In the genomic region with DNA sequence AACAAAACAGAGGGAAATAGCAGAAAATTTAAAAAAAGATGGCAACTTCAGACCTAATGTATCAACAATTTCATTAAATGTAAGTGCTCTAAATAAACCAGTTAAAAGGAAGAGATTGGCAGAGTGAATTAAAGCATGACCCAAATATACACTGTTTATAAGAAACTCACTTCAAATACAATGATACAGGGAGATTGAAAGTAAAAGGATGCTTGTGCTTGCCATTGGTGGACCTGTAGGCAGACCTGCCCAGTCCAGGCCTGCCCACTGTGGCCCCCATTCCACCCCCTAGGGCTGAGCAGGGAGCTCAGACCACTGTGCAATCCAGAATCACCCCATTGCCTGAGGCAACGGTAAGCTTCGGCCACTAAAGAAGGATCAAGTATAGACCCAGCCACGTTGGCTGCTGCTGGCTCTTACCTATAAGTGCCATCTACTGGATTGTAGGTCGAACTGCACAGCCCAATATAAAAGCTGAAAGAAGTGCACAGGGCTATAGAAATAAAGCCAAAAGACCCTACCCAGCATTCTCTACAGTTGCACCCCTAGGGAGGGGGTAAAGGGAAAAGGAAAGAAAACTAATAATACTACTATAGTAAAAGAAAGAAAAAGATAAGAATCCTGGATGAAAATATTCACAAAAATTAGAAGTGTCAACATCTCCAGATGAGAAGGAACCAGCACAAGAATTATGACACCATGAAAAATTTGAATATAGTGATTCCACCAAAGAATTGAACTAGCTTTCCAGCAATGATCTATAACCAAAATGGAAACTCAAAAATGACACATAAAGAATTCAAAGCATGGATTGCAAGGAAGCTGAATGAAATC, we compare ENCODE assay signal across 8 cellular contexts. TPM values are rescaled to one million over a fixed set of nuclear protein-coding genes. Genes with fewer than 3 reads are reported as not detected.
DNase-seq lines count a peak whose midpoint lies in the region; ATAC-seq, FAIRE-seq and TF ChIP-seq lines count a peak whose summit lies in the region.

No MANE protein-coding gene starts in this region.

- H3K79me2 ChIP-seq in keratinocyte (ENCODE audit: control insufficient read depth, insufficient read depth, low read length): no peaks in the 10 kb centered on the region

- ATAC-seq in GM18508 (IDR thresholded peaks at IDR 0.05; ENCODE audit: insufficient read depth, unreplicated experiment) (peak; percentile 79), HG02870 (IDR thresholded peaks at IDR 0.05; ENCODE audit: unreplicated experiment) (peak; percentile 95)

- H3K27me3 ChIP-seq in AG04450 (ENCODE audit: control insufficient read depth, insufficient read depth, low read length) (no peaks in the 10 kb centered on the region), keratinocyte (ENCODE audit: control insufficient read depth, extremely low read depth, insufficient read depth, low read length) (no peaks in the 10 kb centered on the region)

- peaks cover 4% of the 10 kb centered on the region for H3K27me3 Mint-ChIP-seq in brain

- peak overlapping the region; percentile 41 for H3K4me2 ChIP-seq in keratinocyte (ENCODE audit: control insufficient read depth, extremely low read depth, insufficient read depth, low read depth, low read length)

- peaks cover 74% of the 10 kb centered on the region for H3K36me3 Mint-ChIP-seq in brain

- H3K9me1 ChIP-seq in keratinocyte (ENCODE audit: control insufficient read depth, extremely low read depth, insufficient read depth, low read length): no peaks in the 10 kb centered on the region

- H3K4me3 Mint-ChIP-seq in brain: no peak overlapping the region

- H3K9me3 Mint-ChIP-seq in brain: peaks cover 32 to 57% (median 40%) of the 10 kb centered on the region in 5 experiments

- H3K9ac ChIP-seq in keratinocyte (ENCODE audit: control insufficient read depth, extremely low read depth, insufficient read depth, low read length): no peak overlapping the region

- CTCF ChIA-PET in AG04450 (lab: Charles Lee): interaction anchor here (0.5 to 3.4 kb wide), 37 partner anchors 10 to 1624 kb away, joined by 3 to 81 read pairs (median 4); a partner anchor contains a TSS

- TF ChIP-seq CTCF in AG04450 (IDR thresholded peaks at IDR 0.05; ENCODE audit: low read depth, low read length) (peak; percentile 93), brain (conservative IDR thresholded peaks at IDR 0.05) (peak; percentile 66 to 80), keratinocyte (optimal IDR thresholded peaks at IDR 0.05 in 1 of 3, IDR thresholded peaks at IDR 0.05 in 1 of 3, conservative IDR thresholded peaks at IDR 0.05 in 1 of 3; ENCODE audit: extremely low read depth in 1 of 3, insufficient read depth in 2 of 3, low read length in 3 of 3) (peak; percentile 80 to 82 (median 80))

- H3K4me1 ChIP-seq in keratinocyte (ENCODE audit: control insufficient read depth, extremely low read depth, insufficient read depth, low read length): peaks cover 6% of the 10 kb centered on the region

- H3K27ac ChIP-seq in AG04450 (ENCODE audit: low read depth, low read length) (no peak overlapping the region), keratinocyte (ENCODE audit: control insufficient read depth, insufficient read depth, low read length) (no peak overlapping the region)

- peak; percentile 84 for FAIRE-seq in keratinocyte (lab: Jason Lieb, UNC)

- H3K27ac Mint-ChIP-seq in brain: no peak overlapping the region

- H2AFZ ChIP-seq in keratinocyte (ENCODE audit: control insufficient read depth, low read length): peak overlapping the region; percentile 41

- no peaks in the 10 kb centered on the region for H3K4me1 Mint-ChIP-seq in brain

- POLR2A ChIA-PET in AG04450 (lab: Yijun Ruan, JAX): no interaction called here

- dilution Hi-C loops in keratinocyte (cut with MboI; ENCODE audit: extremely low pct_ligation_motif_present, low sequenced_read_pairs): no loop called here

- no peaks in the 10 kb centered on the region for H3K36me3 ChIP-seq in keratinocyte (ENCODE audit: control insufficient read depth in 2 of 2, extremely low read depth in 1 of 2, insufficient read depth in 2 of 2, low read length in 2 of 2)

- peak; percentile 52 for DNase-seq in AG04450 (ENCODE audit: low read depth, low spot score)
- peak; percentile 38 for DNase-seq in NCI-H1417 treated with DMSO at 0.1 percent for 48 hours (lab: John Stamatoyannopoulos, UW)
- DNase-seq in SW 1271 (lab: John Stamatoyannopoulos, UW): peak; percentile 1 to 33
- DNase-seq in keratinocyte (ENCODE audit: low read depth, low spot score): no peak
- DNase-seq in stimulated activated CD4-positive, alpha-beta T cell treated with anti-CD3 and anti-CD28 coated beads, TNF-alpha, amount 100 ng/mL, for 48 hours (ENCODE audit: low read depth in 3 of 3): peak; percentile 1 to 22 (median 7)

- peaks cover 2% of the 10 kb centered on the region; the same call in 1 of the 2 replicates for H3K9me3 ChIP-seq in AG04450 (ENCODE audit: control insufficient read depth, insufficient read depth, low read length)
- H3K9me3 ChIP-seq in keratinocyte (ENCODE audit: control insufficient read depth, low read depth, low read length): no peaks in the 10 kb centered on the region

- H3K4me3 ChIP-seq in AG04450 (ENCODE audit: low read depth, low read length) (no peak overlapping the region), keratinocyte (ENCODE audit: control insufficient read depth in 2 of 3, extremely low read depth in 1 of 3, insufficient read depth in 2 of 3, low read depth in 1 of 3, low read length in 3 of 3) (peak overlapping the region in 1 of 3 experiments; percentile 29)

- no peaks in the 10 kb centered on the region for H4K20me1 ChIP-seq in keratinocyte (ENCODE audit: control insufficient read depth, extremely low read depth, insufficient read depth, low read length)

RNA-seq across cellular contexts. Expression of a gene that starts 36.1 kb away (rescaled TPM):
- polyA plus RNA-seq in AG04450 (2011; rRNA removed) (438 and 491 TPM in 2 replicates), brain (ENCODE audit: insufficient read depth, low read depth, low replicate concordance) (419 TPM), keratinocyte (339 to 438 TPM (median 430 TPM) in 3 replicates)
- 123 and 136 TPM in 2 replicates for polyA minus RNA-seq in AG04450 (2011; rRNA and poly(A)+ RNA removed)
- 94.6 TPM for polyA plus RNA-seq in keratinocyte (2011; ENCODE audit: low read depth)
- 364 and 398 TPM in 2 replicates for polyA plus RNA-seq in keratinocyte (2011; cell fraction: cytosol; rRNA removed)
- polyA plus RNA-seq in keratinocyte (2011; cell fraction: nucleus; rRNA removed): 242 and 315 TPM in 2 replicates
- 214 and 257 TPM in 2 replicates for polyA plus RNA-seq in keratinocyte (2012; ENCODE audit: low replicate concordance)
- 66.2 to 278 TPM (median 255 TPM) in 3 replicates for polyA minus RNA-seq in keratinocyte
- 155 TPM for polyA minus RNA-seq in keratinocyte (2011; cell fraction: cytosol; rRNA and poly(A)+ RNA removed)
- polyA minus RNA-seq in keratinocyte (2011; cell fraction: nucleus; rRNA and poly(A)+ RNA removed): 46.3 and 61.4 TPM in 2 replicates

RNA-seq across cellular contexts. Expression of a gene that starts 37.2 kb away (rescaled TPM):
- 12.4 and 14.3 TPM in 2 replicates for polyA plus RNA-seq in AG04450 (2011; rRNA removed)
- 19.7 and 24.5 TPM in 2 replicates for polyA minus RNA-seq in AG04450 (2011; rRNA and poly(A)+ RNA removed)
- polyA plus RNA-seq in brain (ENCODE audit: insufficient read depth, low read depth, low replicate concordance): 17.1 TPM
- polyA plus RNA-seq in keratinocyte: 14.8 to 17.3 TPM (median 15.8 TPM) in 3 replicates
- polyA plus RNA-seq in keratinocyte (2011; ENCODE audit: low read depth): 15.3 TPM
- 10.2 and 12.1 TPM in 2 replicates for polyA plus RNA-seq in keratinocyte (2011; cell fraction: cytosol; rRNA removed)
- polyA plus RNA-seq in keratinocyte (2011; cell fraction: nucleus; rRNA removed): 16.7 and 20.4 TPM in 2 replicates
- 9.9 and 12.4 TPM in 2 replicates for polyA plus RNA-seq in keratinocyte (2012; ENCODE audit: low replicate concordance)
- polyA minus RNA-seq in keratinocyte: 9.6 to 14.4 TPM (median 13.0 TPM) in 3 replicates
- polyA minus RNA-seq in keratinocyte (2011; cell fraction: cytosol; rRNA and poly(A)+ RNA removed): 8.4 TPM
- polyA minus RNA-seq in keratinocyte (2011; cell fraction: nucleus; rRNA and poly(A)+ RNA removed): 5.1 and 10.5 TPM in 2 replicates
